Comparison of ENCODE assay signal across 8 cellular contexts in the genomic region with DNA sequence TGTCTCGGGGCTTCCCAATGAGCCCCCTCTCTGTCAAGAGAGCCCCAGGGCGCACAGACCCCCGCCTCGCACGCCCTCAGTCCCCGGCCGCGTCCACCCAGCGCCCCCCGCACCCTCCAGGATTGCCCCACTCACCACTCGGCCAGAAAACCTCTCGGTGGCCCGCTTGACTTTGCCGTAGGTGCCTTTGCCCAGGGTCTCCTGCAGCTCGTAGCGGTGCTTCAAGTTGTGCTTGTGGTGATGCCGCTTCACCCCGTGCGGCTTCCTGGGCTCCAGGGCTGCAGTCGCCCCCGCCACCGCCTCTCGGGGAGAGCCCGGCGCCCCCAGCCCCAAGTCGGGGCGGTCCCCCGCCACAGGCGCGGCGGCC. TPM values are rescaled to one million over a fixed set of nuclear protein-coding genes. Genes with fewer than 3 reads are reported as not detected.
A peak's percentile ranks its signal among the peaks of the same experiment; 100 is the strongest.
DNase-seq lines count a peak whose midpoint lies in the region; ATAC-seq and TF ChIP-seq lines count a peak whose summit lies in the region.

No MANE protein-coding gene starts in this region.

- H3K9ac ChIP-seq in HUES6 (ENCODE audit: low read length) = peak overlapping the region; percentile 99

- DNase-seq in AG04450 (ENCODE audit: low read depth, low spot score) (no peak), caudate nucleus (lab: John Stamatoyannopoulos, UW) (peak in 21 of 61 donors; percentile 6 to 74 (median 50)), DMS79 (lab: John Stamatoyannopoulos, UW) (no peak), Kasumi-1 (lab: John Stamatoyannopoulos, UW) (no peak), NCI-H128 (lab: John Stamatoyannopoulos, UW; ENCODE audit: unreplicated experiment) (no peak)

- H3K36me3 ChIP-seq in HUES6 (ENCODE audit: control insufficient read depth, insufficient read depth, low read length) = no peaks in the 10 kb centered on the region; the same call in 1 of the 2 replicates
- H3K36me3 ChIP-seq in mesodermal cell (ENCODE audit: control insufficient read depth, insufficient read depth, low read length) = peaks cover 22% of the 10 kb centered on the region

- POLR2A ChIA-PET in AG04450 (lab: Yijun Ruan, JAX) = interaction anchor here (0.5 to 1.5 kb wide), 8 partner anchors 12 to 658 kb away, joined by 3 to 8 read pairs (median 4); no protein-coding TSS in a partner anchor

- ATAC-seq in HG02798 (IDR thresholded peaks at IDR 0.05; ENCODE audit: poor library complexity, unreplicated experiment) = no peak

- no peak for TF ChIP-seq CTCF in AG04450 (IDR thresholded peaks at IDR 0.05; ENCODE audit: low read depth, low read length)

- CTCF ChIA-PET in AG04450 (lab: Charles Lee) = interaction anchor here (0.5 to 6.2 kb wide), 8 partner anchors 11 to 719 kb away, joined by 3 to 102 read pairs (median 8); no protein-coding TSS in a partner anchor

- H3K27ac ChIP-seq in AG04450 (ENCODE audit: low read depth, low read length) (peak overlapping the region; percentile 34), HUES6 (ENCODE audit: low read depth, low read length) (peak overlapping the region; percentile 99), caudate nucleus (ENCODE audit: low read depth, low read length) (peak overlapping the region; percentile 90), mesodermal cell (ENCODE audit: low read depth, low read length, severe bottlenecking) (peak overlapping the region; percentile 98)

- H3K4me1 ChIP-seq in HUES6 (ENCODE audit: control insufficient read depth, insufficient read depth, low read length) (peaks cover 60% of the 10 kb centered on the region), mesodermal cell (ENCODE audit: control insufficient read depth, insufficient read depth, low read length, poor library complexity, severe bottlenecking) (peaks cover 47% of the 10 kb centered on the region)

- peak overlapping the region; percentile 77 for H3K4me3 ChIP-seq in AG04450 (ENCODE audit: low read depth, low read length)
- peak overlapping the region; percentile 86 for H3K4me3 ChIP-seq in HUES6 (ENCODE audit: low read depth, low read length)
- peak overlapping the region; percentile 89 for H3K4me3 ChIP-seq in mesodermal cell (ENCODE audit: extremely low read depth, insufficient read depth, low read length, poor library complexity, severe bottlenecking)

- WGBS in mesodermal cell (ENCODE audit: insufficient coverage in 2 of 2), 2 experiments = 0 to 1% methylated on average over 27 of the region's 31 CpGs

- H3K9me3 ChIP-seq in AG04450 (ENCODE audit: control insufficient read depth, insufficient read depth, low read length) = no peaks in the 10 kb centered on the region; the same call in 1 of the 2 replicates
- no peaks in the 10 kb centered on the region for H3K9me3 ChIP-seq in HUES6 (ENCODE audit: control insufficient read depth, insufficient read depth, low read depth, low read length)
- H3K9me3 ChIP-seq in mesodermal cell (ENCODE audit: control insufficient read depth, low read length) = no peaks in the 10 kb centered on the region

- H3K27me3 ChIP-seq in AG04450 (ENCODE audit: control insufficient read depth, insufficient read depth, low read length) (no peaks in the 10 kb centered on the region), HUES6 (ENCODE audit: control insufficient read depth, insufficient read depth, low read length) (peaks cover 6% of the 10 kb centered on the region; the same call in 1 of the 2 replicates)

RNA-seq across cellular contexts. Expression of a gene that starts 0.5 kb away (rescaled TPM):
- 6.5 and 8.3 TPM in 2 replicates for polyA plus RNA-seq in AG04450 (2011; rRNA removed)
- polyA minus RNA-seq in AG04450 (2011; rRNA and poly(A)+ RNA removed) = 10.6 TPM in 2 replicates
- 22.5 TPM for polyA plus RNA-seq in mesodermal cell (2013, experiment 1 of 2)
- polyA plus RNA-seq in mesodermal cell (2013, experiment 2 of 2) = 20.5 TPM

Comparison
In these comparisons a context has a peak if more than half of its experiments do, and no peak if none do; other contexts are left out.
1. H3K27ac ChIP-seq: peak in every context shown above with its lines; median percentile 99 in HUES6; 98 in mesodermal cell; 90 in caudate nucleus; 34 in AG04450.